Comparison of ENCODE assay signal across 9 cellular contexts in genomic region chr15:31434418-31435255, GRCh38.
DNase-seq lines count a peak whose midpoint lies in the region; ATAC-seq, FAIRE-seq and TF ChIP-seq lines count a peak whose summit lies in the region.
"Had no signal": no experiment of that assay in that cellular context is flagged by ENCODE, and none has a peak within 500 bp of the region (broad histone marks: within the 10 kb centered on the region; RNA-seq: fewer than 3 reads in every experiment).

No MANE protein-coding gene starts in this region.

- ATAC-seq in GM18498 (IDR thresholded peaks at IDR 0.05; ENCODE audit: unreplicated experiment) = peak; percentile 52
- ATAC-seq in HG02973 (IDR thresholded peaks at IDR 0.05; ENCODE audit: unreplicated experiment) = peak; percentile 32
- peak; percentile 74 to 81 for ATAC-seq in activated naive CD4-positive, alpha-beta T cell treated with anti-CD3 and anti-CD28 coated beads, Interleukin-2, amount 50 U/mL, for 72 hours

- H3K4me3 ChIP-seq in kidney (ENCODE audit: low read length in 2 of 2) = peak overlapping the region in 1 of 2 donors; percentile 23

- H3K27ac ChIP-seq in kidney (ENCODE audit: low read depth in 2 of 2, low read length in 2 of 2) = peak overlapping the region; percentile 34 to 38

- no peaks in the 10 kb centered on the region for H3K9me3 ChIP-seq in kidney (ENCODE audit: control insufficient read depth in 1 of 2, low read length in 2 of 2)

- no peak for TF ChIP-seq CTCF in kidney (IDR thresholded peaks at IDR 0.05; ENCODE audit: borderline replicate concordance, extremely low read depth, insufficient read depth)

- H3K36me3 ChIP-seq in kidney (ENCODE audit: control insufficient read depth in 1 of 2, insufficient read depth in 2 of 2, low read length in 2 of 2) = no peaks in the 10 kb centered on the region

- intact Hi-C loops in kidney (cut with DNase I) = loop anchor here (5.0 kb wide), 1 partner anchor 32 kb away; no protein-coding TSS in a partner anchor

- FAIRE-seq in kidney (lab: Jason Lieb, UNC) = no peak
- FAIRE-seq: colon had no signal

- H3K27ac Mint-ChIP-seq in activated naive CD4-positive, alpha-beta T cell treated with anti-CD3 and anti-CD28 coated beads, Interleukin-2, amount 50 U/mL, for 72 hours = peak overlapping the region; percentile 97 to 99

- DNase-seq in SKM-1 (lab: John Stamatoyannopoulos, UW; ENCODE audit: unreplicated experiment) (peak; percentile 67), kidney (peak; percentile 83), NCI-H748 (lab: John Stamatoyannopoulos, UW; ENCODE audit: unreplicated experiment) (no peak), epidermal melanocyte (ENCODE audit: insufficient read length, low spot score) (no peak)
- peak; percentile 78 to 95 for DNase-seq in activated naive CD4-positive, alpha-beta T cell treated with anti-CD3 and anti-CD28 coated beads, Interleukin-2, amount 50 U/mL, for 72 hours (ENCODE audit: low spot score in 2 of 2)
- peak; percentile 56 to 84 (median 72) for DNase-seq in stimulated activated CD4-positive, alpha-beta T cell treated with anti-CD3 and anti-CD28 coated beads, TNF-alpha, amount 100 ng/mL, for 24 hours (ENCODE audit: low read depth in 3 of 3)

- H3K9ac ChIP-seq in kidney (ENCODE audit: low read length in 2 of 2) = no peak overlapping the region

- H3K9me3 Mint-ChIP-seq in activated naive CD4-positive, alpha-beta T cell treated with anti-CD3 and anti-CD28 coated beads, Interleukin-2, amount 50 U/mL, for 72 hours = no peaks in the 10 kb centered on the region

- H3K4me1 ChIP-seq in kidney (ENCODE audit: control insufficient read depth in 1 of 2, insufficient read depth in 1 of 2, low read depth in 1 of 2, low read length in 2 of 2) = peaks cover 0 to 6% of the 10 kb centered on the region in 2 donors

- no peaks in the 10 kb centered on the region for H3K36me3 Mint-ChIP-seq in activated naive CD4-positive, alpha-beta T cell treated with anti-CD3 and anti-CD28 coated beads, Interleukin-2, amount 50 U/mL, for 72 hours

Comparison
In these comparisons a context has a peak if more than half of its experiments do, and no peak if none do; other contexts are left out.
1. DNase-seq: peak in SKM-1 (single experiment), activated naive CD4-positive, alpha-beta T cell treated with anti-CD3 and anti-CD28 coated beads, Interleukin-2, amount 50 U/mL, for 72 hours (2 of 2), kidney (single experiment) and stimulated activated CD4-positive, alpha-beta T cell treated with anti-CD3 and anti-CD28 coated beads, TNF-alpha, amount 100 ng/mL, for 24 hours (3 of 3); none in NCI-H748 (single experiment) and epidermal melanocyte (single experiment).
2. Peak in every context shown above with its lines, with median percentiles within 50 percentile points of each other: ATAC-seq.